In the genomic region with DNA sequence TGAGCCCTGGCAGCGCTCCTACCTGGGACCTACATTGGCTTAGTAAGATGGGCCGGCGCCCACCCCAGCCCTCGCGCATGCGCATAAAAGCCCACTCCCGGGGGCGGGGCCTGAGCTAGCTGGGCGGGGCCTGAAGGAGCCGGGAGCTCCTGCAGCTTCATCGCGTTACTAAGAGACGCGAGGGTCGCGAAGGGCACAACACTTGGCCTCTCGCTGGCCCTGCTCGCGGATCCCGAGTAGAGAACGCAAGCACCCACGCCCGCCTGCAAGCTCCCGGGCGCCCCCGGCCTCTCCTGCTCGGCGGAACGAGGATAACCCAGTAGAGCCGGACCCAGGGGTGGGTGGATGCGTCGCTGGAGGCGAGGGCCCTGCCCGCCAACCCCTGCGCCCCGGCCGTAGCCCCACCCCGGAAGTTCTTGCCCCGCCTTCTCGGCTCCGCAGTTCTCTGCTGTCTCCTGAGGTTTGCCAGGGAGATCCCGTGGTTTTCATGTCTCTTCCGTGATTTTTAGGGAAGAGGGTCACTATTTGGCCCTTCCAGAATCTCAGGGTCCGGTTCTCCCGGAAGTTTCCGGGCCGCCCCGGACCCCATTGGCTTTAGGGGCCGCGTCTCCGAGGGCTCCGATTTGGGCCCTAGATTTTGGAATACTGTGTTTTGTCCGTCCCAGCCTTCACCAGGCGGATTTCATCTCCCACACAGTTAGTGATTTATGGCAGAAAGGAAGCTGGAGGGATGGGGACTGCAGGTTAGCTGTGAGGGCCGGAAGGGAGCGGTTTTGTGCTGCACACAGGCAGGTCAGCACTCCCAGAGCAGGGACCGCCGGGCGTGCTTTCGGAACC, we compare ENCODE assay signal across 8 cellular contexts. TPM values are rescaled to one million over a fixed set of nuclear protein-coding genes. Genes with fewer than 3 reads are reported as not detected.
DNase-seq lines count a peak whose midpoint lies in the region; ATAC-seq and TF ChIP-seq lines count a peak whose summit lies in the region.

A gene with protein sequence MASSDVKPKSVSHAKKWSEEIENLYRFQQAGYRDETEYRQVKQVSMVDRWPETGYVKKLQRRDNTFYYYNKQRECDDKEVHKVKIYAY (plus strand): TSS at position 168 of the 837 bp plus-strand sequence. CDS start 7,081 bp downstream, outside the sequence.

- TF ChIP-seq CTCF in IMR-90 (conservative IDR thresholded peaks at IDR 0.05; ENCODE audit: low read depth, low read length) (no peak), OCI-LY7 (conservative IDR thresholded peaks at IDR 0.05; ENCODE audit: low read length) (no peak), epithelial cell of proximal tubule (conservative IDR thresholded peaks at IDR 0.05; ENCODE audit: low read depth, low read length) (no peak)

- H4K5ac ChIP-seq in IMR-90 (ENCODE audit: low read depth, low read length): peak within 1 kb of the TSS; percentile 99

- H3K14ac ChIP-seq in IMR-90 (replicated peaks; ENCODE audit: low read depth, low read length): peak within 1 kb of the TSS; percentile 96

- peaks cover 0 to 9% of the 10 kb centered on the region in 2 experiments; a peak in 1 of 4 replicates for H3K79me1 ChIP-seq in IMR-90 (ENCODE audit: low read depth in 1 of 2, low read length in 2 of 2)

- peak within 1 kb of the TSS; percentile 89 to 100 for H4K8ac ChIP-seq in IMR-90 (ENCODE audit: low read depth in 2 of 2, low read length in 2 of 2)

- H3K4me1 ChIP-seq in IMR-90 (ENCODE audit: control insufficient read depth, insufficient read depth, low read length) (no peaks in the 10 kb centered on the region), OCI-LY7 (ENCODE audit: insufficient read depth, low read length, poor library complexity, severe bottlenecking) (peaks cover 43% of the 10 kb centered on the region)

- no peaks in the 10 kb centered on the region for H3K36me3 ChIP-seq in IMR-90 (ENCODE audit: control insufficient read depth, insufficient read depth, low read length)
- no peaks in the 10 kb centered on the region for H3K36me3 ChIP-seq in OCI-LY7 (ENCODE audit: insufficient read depth, low read length)

- no peak for TF ChIP-seq RAD21 in IMR-90 (IDR thresholded peaks at IDR 0.05; ENCODE audit: low read length)

- peak within 1 kb of the TSS; percentile 91 for H3K23ac ChIP-seq in IMR-90 (ENCODE audit: low read depth, low read length)

- H2BK20ac ChIP-seq in IMR-90 (ENCODE audit: low read depth, low read length): peak within 1 kb of the TSS; percentile 47; the same call in 1 of the 2 replicates

- no peaks in the 10 kb centered on the region for H3K9me3 ChIP-seq in IMR-90 (ENCODE audit: control insufficient read depth, insufficient read depth, low read length)
- H3K9me3 ChIP-seq in OCI-LY7 (ENCODE audit: low read length): no peaks in the 10 kb centered on the region

- H3K9me1 ChIP-seq in IMR-90 (ENCODE audit: insufficient read depth, low read length): peaks cover 6% of the 10 kb centered on the region; the same call in 1 of the 2 replicates

- peak within 1 kb of the TSS; percentile 60 for H3K18ac ChIP-seq in IMR-90 (ENCODE audit: low read depth, low read length)

- H3K27me3 ChIP-seq in IMR-90 (ENCODE audit: control insufficient read depth, insufficient read depth, low read length): no peaks in the 10 kb centered on the region

- peak within 1 kb of the TSS; percentile 81 for H3K4me3 ChIP-seq in IMR-90 (ENCODE audit: insufficient read depth, low read depth, low read length)
- H3K4me3 ChIP-seq in OCI-LY7 (ENCODE audit: low read depth, low read length, poor library complexity, severe bottlenecking): peak within 1 kb of the TSS; percentile 76
- peak within 1 kb of the TSS; percentile 87 for H3K4me3 ChIP-seq in epithelial cell of proximal tubule (ENCODE audit: low read depth, low read length)

- no peaks in the 10 kb centered on the region for H3K9me2 ChIP-seq in OCI-LY7 (ENCODE audit: insufficient read depth, low read length)

- peak within 1 kb of the TSS; percentile 69 for H4K91ac ChIP-seq in IMR-90 (ENCODE audit: insufficient read depth, low read depth, low read length)

- 0 out of 3 replicates have a peak within 1 kb of the TSS, but pooled peaks have one; percentile 6 for H2BK15ac ChIP-seq in IMR-90 (ENCODE audit: low read depth, low read length)

- H3K79me2 ChIP-seq in OCI-LY7 (ENCODE audit: insufficient read depth, low read depth, low read length): no peaks in the 10 kb centered on the region

- peak within 1 kb of the TSS; percentile 95 for H3K9ac ChIP-seq in IMR-90 (ENCODE audit: low read depth, low read length)

- peak within 1 kb of the TSS; percentile 48 for H2BK120ac ChIP-seq in IMR-90 (ENCODE audit: low read depth, low read length)

- no peaks in the 10 kb centered on the region for H4K20me1 ChIP-seq in IMR-90 (ENCODE audit: insufficient read depth, low read length)
- no peaks in the 10 kb centered on the region for H4K20me1 ChIP-seq in OCI-LY7 (ENCODE audit: insufficient read depth, low read length)

- CTCF ChIA-PET in IMR-90 (lab: Yijun Ruan, JAX) (no interaction called here), OCI-LY7 (lab: Charles Lee; ENCODE audit: unreplicated experiment) (interaction anchor here (0.7 to 1.5 kb wide), 2 partner anchors 13 to 412 kb away, joined by 5 to 6 read pairs; no protein-coding TSS in a partner anchor)

- intact Hi-C loops in IMR-90 (cut with micrococcal nuclease): no loop called here
- intact Hi-C loops in OCI-LY7 (cut with micrococcal nuclease; ENCODE audit: unreplicated experiment): loop anchor here (10.0 kb wide), 1 partner anchor 1615 kb away; the partner anchor contains the start of gene SEPHS1

- in situ Hi-C loops in IMR-90 (cut with MboI; ENCODE audit: low sequenced_read_pairs): no loop called here

- peak within 1 kb of the TSS; percentile 91 for H3K4ac ChIP-seq in IMR-90 (ENCODE audit: low read depth, low read length)

- peak; percentile 64 for TF ChIP-seq POLR2A in IMR-90 (IDR thresholded peaks at IDR 0.05; ENCODE audit: low read depth, low read length)

- BruUV-seq in IMR-90 (replicated peaks; lab: Mats Ljungman, UMichigan) (no TSS peak), OCI-LY7 (replicated peaks; lab: Mats Ljungman, UMichigan) (TSS peak; percentile 89)

- peak within 1 kb of the TSS; percentile 98 for H3K56ac ChIP-seq in IMR-90 (ENCODE audit: extremely low read depth, insufficient read depth, low read length)

- peak within 1 kb of the TSS; percentile 69 for H2AK9ac ChIP-seq in IMR-90 (replicated peaks; ENCODE audit: low read depth, low read length, poor library complexity)

- 0 out of 2 replicates have a peak within 1 kb of the TSS, but pooled peaks have one; percentile 38 for H2AK5ac ChIP-seq in IMR-90 (ENCODE audit: low read depth, low read length)

- H3K27ac ChIP-seq in IMR-90 (ENCODE audit: insufficient read depth, low read length) (peak within 1 kb of the TSS; percentile 74), OCI-LY7 (ENCODE audit: low read depth, low read length, poor library complexity, severe bottlenecking) (peak within 1 kb of the TSS; percentile 94)

- H2BK5ac ChIP-seq in IMR-90 (ENCODE audit: low read depth, low read length, poor library complexity, severe bottlenecking): peak within 1 kb of the TSS; percentile 81

- 0% methylated on average over 32 of the region's 60 CpGs; no CpG with 5 or more reads in 1 of the 2 experiments for WGBS in IMR-90 (ENCODE audit: extremely low coverage in 2 of 2, insufficient read length in 1 of 2), 2 experiments

- peak within 1 kb of the TSS; percentile 99 for H3K4me2 ChIP-seq in IMR-90 (ENCODE audit: low read depth, low read length)
- H3K4me2 ChIP-seq in OCI-LY7 (ENCODE audit: low read length): peak within 1 kb of the TSS; percentile 94

- ATAC-seq in GM21529 (IDR thresholded peaks at IDR 0.05; ENCODE audit: unreplicated experiment) (peak; percentile 78), IMR-90 (ENCODE audit: low read depth) (peak; percentile 97)

- H2AFZ ChIP-seq in IMR-90 (replicated peaks; ENCODE audit: low read length, poor library complexity) (peak within 1 kb of the TSS; percentile 98), OCI-LY7 (ENCODE audit: low read length) (peak within 1 kb of the TSS; percentile 84)

- DNase-seq in DMS114 treated with DMSO at 0.1 percent for 48 hours (lab: John Stamatoyannopoulos, UW; ENCODE audit: unreplicated experiment) (peak; percentile 92), IMR-90 (peak; percentile 90), OCI-LY7 (ENCODE audit: low spot score) (peak; percentile 93), activated T-cell treated with anti-CD3 and anti-CD28 coated beads for 48 hours (ENCODE audit: low read depth) (peak; percentile 95), epithelial cell of proximal tubule (ENCODE audit: low read depth) (no peak), mucosa of gallbladder (ENCODE audit: low spot score) (peak; percentile 91)
- peak; percentile 90 for DNase-seq in stimulated activated CD8-positive, alpha-beta memory T cell treated with anti-CD3 and anti-CD28 coated beads, Interleukin-4, amount 100 ng/mL, for 24 hours (ENCODE audit: low read depth)

- dilution Hi-C loops in IMR-90 (cut with HindIII; ENCODE audit: low sequenced_read_pairs, unreplicated experiment): no loop called here

- POLR2A ChIA-PET in IMR-90 (lab: Charles Lee; ENCODE audit: unreplicated experiment) (interaction anchor here (0.6 kb wide), 1 partner anchor 11 kb away, joined by 3 read pairs; no protein-coding TSS in a partner anchor), OCI-LY7 (lab: Charles Lee) (interaction anchor here (0.6 to 4.0 kb wide), 11 partner anchors 10 to 452 kb away, joined by 3 to 23 read pairs (median 4); partner anchors contain the start of genes CDNF, HSPA14, MSANTD7 and SUV39H2)

TF ChIP-seq in IMR-90, 13 proteins besides CTCF, POLR2A, EP300 and RAD21 (continues in another document):
- TF ChIP-seq, protein P1, sequence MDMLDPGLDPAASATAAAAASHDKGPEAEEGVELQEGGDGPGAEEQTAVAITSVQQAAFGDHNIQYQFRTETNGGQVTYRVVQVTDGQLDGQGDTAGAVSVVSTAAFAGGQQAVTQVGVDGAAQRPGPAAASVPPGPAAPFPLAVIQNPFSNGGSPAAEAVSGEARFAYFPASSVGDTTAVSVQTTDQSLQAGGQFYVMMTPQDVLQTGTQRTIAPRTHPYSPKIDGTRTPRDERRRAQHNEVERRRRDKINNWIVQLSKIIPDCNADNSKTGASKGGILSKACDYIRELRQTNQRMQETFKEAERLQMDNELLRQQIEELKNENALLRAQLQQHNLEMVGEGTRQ (IDR thresholded peaks at IDR 0.05; ENCODE audit: low read depth, low read length): no peak
- TF ChIP-seq SMC3 (IDR thresholded peaks at IDR 0.05; ENCODE audit: low read depth, low read length) (no peak), MAZ (IDR thresholded peaks at IDR 0.05; ENCODE audit: borderline replicate concordance, low read depth, low read length) (peak; percentile 67; the same call in 1 of the 2 replicates), FOS (IDR thresholded peaks at IDR 0.05; ENCODE audit: low read depth, low read length) (no peak), CHD1 (IDR thresholded peaks at IDR 0.05; ENCODE audit: low read depth, low read length) (no peak)

RNA-seq across cellular contexts. Expression of the gene that starts here (rescaled TPM):
- not detected in 2 replicates for total RNA-seq in IMR-90 (2012; rRNA removed)
- not detected in 2 replicates for polyA plus RNA-seq in IMR-90 (2012; rRNA removed)
- polyA plus RNA-seq in IMR-90 (2012; cell fraction: cytosol; rRNA removed): 0.17 TPM in 1 of 2 replicates, not detected in the other
- polyA plus RNA-seq in IMR-90 (2012; cell fraction: nucleus; rRNA removed; ENCODE audit: low replicate concordance): not detected in 2 replicates
- 1.1 and 2.5 TPM in 2 replicates for total RNA-seq in OCI-LY7 (2014; rRNA removed; shearing (Covaris generic))
- total RNA-seq in OCI-LY7 (2022): 1.7 and 2.7 TPM in 2 replicates
- total RNA-seq in epithelial cell of proximal tubule: not detected in 2 replicates
- total RNA-seq in mucosa of gallbladder: not detected

Comparison
In these comparisons a context has a peak if more than half of its experiments do, and no peak if none do; other contexts are left out.
1. Peak in DNase-seq, ATAC-seq, H3K4me3 ChIP-seq, H3K27ac ChIP-seq, H3K9ac ChIP-seq and H3K4me2 ChIP-seq in IMR-90; RNA of the gene not detected or under 1 TPM.
2. Peak in DNase-seq in mucosa of gallbladder; RNA of the gene not detected or under 1 TPM.